In the genomic region with DNA sequence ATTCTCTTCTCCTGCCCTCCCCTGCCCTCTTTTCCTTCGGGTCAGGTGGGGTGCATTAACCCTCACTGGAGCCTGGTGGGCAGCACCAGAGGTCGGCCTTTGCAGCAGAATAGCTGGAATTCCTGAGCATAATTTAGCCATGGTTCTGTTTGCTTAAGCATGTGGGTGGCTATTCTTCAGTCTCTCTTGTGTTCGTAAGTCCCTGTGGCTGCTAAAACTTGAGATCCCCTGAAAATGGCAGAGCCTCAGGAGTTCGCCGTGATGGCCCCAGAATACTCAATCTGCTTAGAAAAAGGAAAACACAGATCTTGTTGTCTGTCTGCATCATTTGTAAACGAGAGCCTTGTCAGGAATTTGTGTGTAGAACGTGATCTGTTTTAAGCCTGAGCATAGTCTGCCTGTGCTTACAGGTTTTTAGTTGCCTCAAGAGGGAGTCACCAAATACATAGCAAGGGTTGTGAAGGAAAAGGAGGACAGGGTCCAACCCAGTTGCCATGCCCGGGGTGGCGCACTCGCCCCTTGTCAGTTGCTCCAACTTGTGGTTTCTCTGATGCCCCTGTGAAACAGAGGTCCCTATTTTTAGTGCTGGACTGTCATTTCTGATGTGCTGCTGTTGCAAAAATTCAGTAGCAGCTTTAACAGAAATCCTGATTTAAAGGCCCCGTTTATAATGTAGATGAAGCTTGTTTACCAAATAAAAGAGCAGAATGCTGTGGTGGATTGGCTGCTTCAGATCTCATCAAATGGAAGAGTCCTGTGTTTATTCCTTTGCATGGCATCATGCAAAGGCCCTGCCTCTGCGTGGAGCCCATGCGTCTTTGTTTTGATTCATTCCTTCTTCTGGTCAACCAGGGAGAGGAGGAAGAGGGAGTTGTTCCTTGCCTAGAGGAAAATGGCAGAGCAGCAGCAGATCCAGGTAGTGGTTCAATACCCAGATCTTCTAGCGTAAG, we compare ENCODE assay signal across 13 cellular contexts.
DNase-seq lines count a peak whose midpoint lies in the region; ATAC-seq and TF ChIP-seq lines count a peak whose summit lies in the region.
"Had no signal": no experiment of that assay in that cellular context is flagged by ENCODE, and none has a peak within 500 bp of the region (broad histone marks: within the 10 kb centered on the region; RNA-seq: fewer than 3 reads in every experiment).

No MANE protein-coding gene starts in this region.

- no peak overlapping the region for H3K9ac ChIP-seq in neural progenitor cell

- peak overlapping the region; percentile 72 for H3K27ac ChIP-seq in neural progenitor cell
- no peak overlapping the region for H3K27ac ChIP-seq in upper lobe of right lung
- H3K27ac ChIP-seq: epithelial cell of prostate, testis had no signal

- H3K4me3 Mint-ChIP-seq in neural progenitor cell = peak overlapping the region; percentile 73

- H3K27me3 Mint-ChIP-seq in neural progenitor cell (ENCODE audit: insufficient read depth, low read depth) = peaks cover 7% of the 10 kb centered on the region

- no peaks in the 10 kb centered on the region for H4K20me1 ChIP-seq in neural progenitor cell (ENCODE audit: low read depth)

- H3K4me3 ChIP-seq in neural progenitor cell = peak overlapping the region; percentile 33
- no peak overlapping the region for H3K4me3 ChIP-seq in upper lobe of right lung
- H3K4me3 ChIP-seq: testis had no signal

- H3K9me3 ChIP-seq in neural progenitor cell (ENCODE audit: low read depth) = no peaks in the 10 kb centered on the region
- no peaks in the 10 kb centered on the region for H3K9me3 ChIP-seq in upper lobe of right lung
- H3K9me3 ChIP-seq: testis had no signal

- peak overlapping the region; percentile 27 for H2AFZ ChIP-seq in neural progenitor cell (replicated peaks)

- peaks cover 6% of the 10 kb centered on the region for H3K9me3 Mint-ChIP-seq in neural progenitor cell

- H3K79me2 ChIP-seq in neural progenitor cell (ENCODE audit: low read depth) = no peaks in the 10 kb centered on the region

- DNase-seq in EH (ENCODE audit: low read depth) = peak; percentile 23
- peak; percentile 56 for DNase-seq in RPMI8226
- DNase-seq in iPS DF 4.7 (ENCODE audit: extremely low read depth, low spot score) = peak; percentile 62
- peak; percentile 92 for DNase-seq in neural progenitor cell (ENCODE audit: low spot score)
- no peak for DNase-seq in sciatic nerve (ENCODE audit: low spot score)
- no peak for DNase-seq in upper lobe of right lung
- DNase-seq: amniotic stem cell, Karpas-422, NCI-H345, testis had no signal

- H3K4me1 ChIP-seq in neural progenitor cell (peaks cover 27% of the 10 kb centered on the region), upper lobe of right lung (peaks cover 8% of the 10 kb centered on the region)
- H3K4me1 ChIP-seq: testis had no signal

- ATAC-seq in sciatic nerve (no peak), upper lobe of right lung (no peak), HG03135 (IDR thresholded peaks at IDR 0.05; ENCODE audit: unreplicated experiment) (no peak), HG03457 (IDR thresholded peaks at IDR 0.05; ENCODE audit: unreplicated experiment) (no peak)

- H3K27me3 ChIP-seq in neural progenitor cell (peaks cover 9% of the 10 kb centered on the region), upper lobe of right lung (no peaks in the 10 kb centered on the region)
- H3K27me3 ChIP-seq: testis had no signal

- peaks cover 40% of the 10 kb centered on the region for H3K4me1 Mint-ChIP-seq in neural progenitor cell

- H3F3A ChIP-seq in neural progenitor cell (ENCODE audit: low read depth) = peaks cover 33% of the 10 kb centered on the region

- H3K36me3 ChIP-seq in neural progenitor cell (no peaks in the 10 kb centered on the region), upper lobe of right lung (peaks cover 27% of the 10 kb centered on the region)

- TF ChIP-seq CTCF in neural progenitor cell (IDR thresholded peaks at IDR 0.05) (peak; percentile 13), upper lobe of right lung (IDR thresholded peaks at IDR 0.05) (no peak)

- intact Hi-C loops in sciatic nerve (cut with DNase I) = no loop called here
- intact Hi-C loops in upper lobe of right lung (cut with DNase I) = no loop called here

- H3K4me2 ChIP-seq in neural progenitor cell = peak overlapping the region; percentile 67

- peaks cover 23% of the 10 kb centered on the region for H3K36me3 Mint-ChIP-seq in neural progenitor cell

- H3K27ac Mint-ChIP-seq in neural progenitor cell = peak overlapping the region; percentile 76

Comparison
In these comparisons a context has a peak if more than half of its experiments do, and no peak if none do; other contexts are left out.
1. DNase-seq: peak in EH (single experiment), RPMI8226 (single experiment), iPS DF 4.7 (single experiment) and neural progenitor cell (single experiment); none in sciatic nerve (single experiment) and upper lobe of right lung (single experiment).